Comparison of ENCODE assay signal across 8 cellular contexts in the genomic region with DNA sequence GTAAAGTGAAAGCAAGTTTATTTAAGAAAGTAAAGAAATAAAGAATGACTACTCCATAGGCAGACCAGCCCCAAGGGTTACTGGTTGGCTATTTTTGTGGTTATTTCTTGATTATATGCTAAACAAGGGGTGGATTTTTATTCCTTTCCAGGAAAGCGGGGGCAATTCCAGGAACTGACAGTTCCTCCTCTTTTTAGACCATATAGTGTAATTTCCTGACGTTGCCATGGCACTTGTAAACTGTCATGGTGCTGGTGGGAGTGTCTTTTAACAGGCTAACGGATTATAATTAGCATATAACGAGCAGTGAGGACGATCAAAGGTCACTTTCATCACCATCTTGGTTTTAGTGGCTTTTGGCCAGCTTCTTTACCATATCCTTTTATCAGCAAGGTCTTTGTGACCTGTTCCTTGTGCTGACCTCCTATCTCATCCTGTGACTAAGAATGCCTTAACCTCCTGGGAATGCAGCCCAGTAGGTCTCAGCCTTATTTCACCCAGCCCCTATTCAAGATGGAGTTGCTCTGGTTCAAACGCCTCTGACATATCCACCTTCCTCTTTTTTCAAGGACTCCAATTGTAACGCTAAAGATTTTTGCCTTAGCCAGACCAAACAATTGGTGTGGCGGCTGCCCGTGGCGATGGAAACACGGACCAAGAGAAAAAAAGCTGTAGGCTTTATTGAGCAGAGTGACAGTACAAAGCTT.
DNase-seq lines count a peak whose midpoint lies in the region; TF ChIP-seq lines count a peak whose summit lies in the region.
"Not testable (repeated sequence)": the region's sequence is repeated elsewhere in the genome, so short reads cannot be mapped to it uniquely, and the experiment has no call there.

No MANE protein-coding gene starts in this region.

- H3K36me3 Mint-ChIP-seq in T-helper 1 cell treated with Interleukin-12 subunit alpha and Interleukin-12 subunit beta and Interleukin-4 antibody, amounts not matched to agents 30 μg/mL and 1 μg/mL, for 36 hours (ENCODE audit: low read depth); activated CD4-positive, alpha-beta memory T cell treated with anti-CD3 and anti-CD28 coated beads for 36 hours; activated naive CD4-positive, alpha-beta T cell treated with anti-CD3 and anti-CD28 coated beads, Interleukin-2, amount 10 ng/mL, durations not matched to agents 7 days and 5 days: not testable (repeated sequence)

- DNase-seq in CD1c-positive myeloid dendritic cell (ENCODE audit: extremely low spot score) = peak; percentile 87
- DNase-seq in KBM-7 = peak; percentile 92
- peak; percentile 41 for DNase-seq in activated CD4-positive, alpha-beta memory T cell treated with anti-CD3 and anti-CD28 coated beads for 36 hours
- DNase-seq in activated naive CD4-positive, alpha-beta T cell treated with anti-CD3 and anti-CD28 coated beads, Interleukin-2, amount 10 ng/mL, durations not matched to agents 7 days and 5 days = peak; percentile 50
- peak; percentile 0 for DNase-seq in esophagus muscularis mucosa (ENCODE audit: extremely low spot score)
- DNase-seq in medulla oblongata (ENCODE audit: extremely low spot score) = peak; percentile 1
- DNase-seq in stimulated activated CD4-positive, alpha-beta T cell treated with anti-CD3 and anti-CD28 coated beads, Interleukin-1b, Interleukin-23, amount 100 ng/mL, for 48 hours = peak; percentile 7

- intact Hi-C loops in activated CD4-positive, alpha-beta memory T cell treated with anti-CD3 and anti-CD28 coated beads for 36 hours (cut with micrococcal nuclease); esophagus muscularis mucosa (cut with DNase I): not testable (repeated sequence)

- TF ChIP-seq POLR2A in esophagus muscularis mucosa (IDR thresholded peaks at IDR 0.05; ENCODE audit: low read depth) = not testable (repeated sequence)

- not testable (repeated sequence) for H3K27ac ChIP-seq in esophagus muscularis mucosa (replicated peaks in 1 of 4)

- TF ChIP-seq CTCF in esophagus muscularis mucosa (IDR thresholded peaks at IDR 0.05) = not testable (repeated sequence)

- peaks cover 21% of the 10 kb centered on the region for H3K4me1 Mint-ChIP-seq in T-helper 1 cell treated with Interleukin-12 subunit alpha and Interleukin-12 subunit beta and Interleukin-4 antibody, amounts not matched to agents 30 μg/mL and 1 μg/mL, for 36 hours (ENCODE audit: low read depth)
- H3K4me1 Mint-ChIP-seq in activated CD4-positive, alpha-beta memory T cell treated with anti-CD3 and anti-CD28 coated beads for 36 hours (ENCODE audit: low read depth) = peaks cover 20% of the 10 kb centered on the region
- peaks cover 24% of the 10 kb centered on the region for H3K4me1 Mint-ChIP-seq in activated naive CD4-positive, alpha-beta T cell treated with anti-CD3 and anti-CD28 coated beads, Interleukin-2, amount 10 ng/mL, durations not matched to agents 7 days and 5 days

- peak overlapping the region; percentile 21 for H3K4me3 Mint-ChIP-seq in T-helper 1 cell treated with Interleukin-12 subunit alpha and Interleukin-12 subunit beta and Interleukin-4 antibody, amounts not matched to agents 30 μg/mL and 1 μg/mL, for 36 hours
- not testable (repeated sequence) for H3K4me3 Mint-ChIP-seq in activated CD4-positive, alpha-beta memory T cell treated with anti-CD3 and anti-CD28 coated beads for 36 hours; activated naive CD4-positive, alpha-beta T cell treated with anti-CD3 and anti-CD28 coated beads, Interleukin-2, amount 10 ng/mL, durations not matched to agents 7 days and 5 days

- POLR2A ChIA-PET in activated CD4-positive, alpha-beta memory T cell treated with anti-CD3 and anti-CD28 coated beads for 36 hours (lab: Charles Lee) = not testable (repeated sequence)

- H3K4me1 ChIP-seq in esophagus muscularis mucosa = not testable (repeated sequence)

- H3K9me3 Mint-ChIP-seq in T-helper 1 cell treated with Interleukin-12 subunit alpha and Interleukin-12 subunit beta and Interleukin-4 antibody, amounts not matched to agents 30 μg/mL and 1 μg/mL, for 36 hours; activated CD4-positive, alpha-beta memory T cell treated with anti-CD3 and anti-CD28 coated beads for 36 hours; activated naive CD4-positive, alpha-beta T cell treated with anti-CD3 and anti-CD28 coated beads, Interleukin-2, amount 10 ng/mL, durations not matched to agents 7 days and 5 days: not testable (repeated sequence)

- not testable (repeated sequence) for H3K4me3 ChIP-seq in esophagus muscularis mucosa

- not testable (repeated sequence) for TF ChIP-seq EP300 in esophagus muscularis mucosa (IDR thresholded peaks at IDR 0.05)

- CTCF ChIA-PET in activated CD4-positive, alpha-beta memory T cell treated with anti-CD3 and anti-CD28 coated beads for 36 hours (lab: Charles Lee); activated naive CD4-positive, alpha-beta T cell treated with anti-CD3 and anti-CD28 coated beads, Interleukin-2, amount 10 ng/mL, durations not matched to agents 7 days and 5 days (lab: Charles Lee): not testable (repeated sequence)

- H3K27me3 Mint-ChIP-seq in T-helper 1 cell treated with Interleukin-12 subunit alpha and Interleukin-12 subunit beta and Interleukin-4 antibody, amounts not matched to agents 30 μg/mL and 1 μg/mL, for 36 hours (ENCODE audit: low read depth); activated CD4-positive, alpha-beta memory T cell treated with anti-CD3 and anti-CD28 coated beads for 36 hours; activated naive CD4-positive, alpha-beta T cell treated with anti-CD3 and anti-CD28 coated beads, Interleukin-2, amount 10 ng/mL, durations not matched to agents 7 days and 5 days: not testable (repeated sequence)

- H3K9me3 ChIP-seq in esophagus muscularis mucosa = not testable (repeated sequence)

- not testable (repeated sequence) for H3K27me3 ChIP-seq in esophagus muscularis mucosa

- H3K27ac Mint-ChIP-seq in T-helper 1 cell treated with Interleukin-12 subunit alpha and Interleukin-12 subunit beta and Interleukin-4 antibody, amounts not matched to agents 30 μg/mL and 1 μg/mL, for 36 hours; activated CD4-positive, alpha-beta memory T cell treated with anti-CD3 and anti-CD28 coated beads for 36 hours; activated naive CD4-positive, alpha-beta T cell treated with anti-CD3 and anti-CD28 coated beads, Interleukin-2, amount 10 ng/mL, durations not matched to agents 7 days and 5 days: not testable (repeated sequence)

- in situ Hi-C loops in KBM-7 (cut with MboI; ENCODE audit: low pct_unique_long_range_greater_than_20kb, low sequenced_read_pairs) = not testable (repeated sequence)

- not testable (repeated sequence) for H3K36me3 ChIP-seq in esophagus muscularis mucosa

- 32% methylated on average over 8 of the region's 11 CpGs for whole genome bisulfite sequencing in esophagus muscularis mucosa

Comparison
In these comparisons a context has a peak if more than half of its experiments do, and no peak if none do; other contexts are left out.
1. DNase-seq: peak in every context shown above with its lines; median percentile 92 in KBM-7; 87 in CD1c-positive myeloid dendritic cell; 50 in activated naive CD4-positive, alpha-beta T cell treated with anti-CD3 and anti-CD28 coated beads, Interleukin-2, amount 10 ng/mL, durations not matched to agents 7 days and 5 days; 41 in activated CD4-positive, alpha-beta memory T cell treated with anti-CD3 and anti-CD28 coated beads for 36 hours; 7 in stimulated activated CD4-positive, alpha-beta T cell treated with anti-CD3 and anti-CD28 coated beads, Interleukin-1b, Interleukin-23, amount 100 ng/mL, for 48 hours; 1 in medulla oblongata; 0 in esophagus muscularis mucosa.